Comparison of ENCODE assay signal across 15 cellular contexts in genomic region chr16:64356267-64356666, GRCh38.
DNase-seq lines count a peak whose midpoint lies in the region; TF ChIP-seq lines count a peak whose summit lies in the region.
"Had no signal": no experiment of that assay in that cellular context is flagged by ENCODE, and none has a peak within 500 bp of the region (broad histone marks: within the 10 kb centered on the region; RNA-seq: fewer than 3 reads in every experiment).

No MANE protein-coding gene starts in this region.

- H3K4me3 ChIP-seq in neural progenitor cell: no peak overlapping the region
- H3K4me3 ChIP-seq: spleen, uterus had no signal

- H3K9me3 ChIP-seq in neural progenitor cell (ENCODE audit: low read depth): no peaks in the 10 kb centered on the region
- H3K9me3 ChIP-seq: uterus had no signal

- no peak overlapping the region for H3K9ac ChIP-seq in neural progenitor cell

- no peaks in the 10 kb centered on the region for H4K20me1 ChIP-seq in neural progenitor cell (ENCODE audit: low read depth)

- H3K27me3 ChIP-seq in neural progenitor cell: no peaks in the 10 kb centered on the region
- H3K27me3 ChIP-seq: spleen, uterus had no signal

- peaks cover 6% of the 10 kb centered on the region for H3K4me1 Mint-ChIP-seq in neural progenitor cell
- H3K4me1 Mint-ChIP-seq: CD8-positive, alpha-beta memory T cell had no signal

- no peaks in the 10 kb centered on the region for H3K36me3 ChIP-seq in neural progenitor cell
- H3K36me3 ChIP-seq: spleen, uterus had no signal

- H3K4me1 ChIP-seq in neural progenitor cell: no peaks in the 10 kb centered on the region
- H3K4me1 ChIP-seq: spleen, uterus had no signal

- no peaks in the 10 kb centered on the region for H3F3A ChIP-seq in neural progenitor cell (ENCODE audit: low read depth)

- H2AFZ ChIP-seq in neural progenitor cell (replicated peaks): peak overlapping the region; percentile 13

- H3K4me3 Mint-ChIP-seq in neural progenitor cell: no peak overlapping the region
- H3K4me3 Mint-ChIP-seq: activated CD4-positive, alpha-beta memory T cell treated with anti-CD3 and anti-CD28 coated beads for 36 hours; CD8-positive, alpha-beta memory T cell had no signal

- no peaks in the 10 kb centered on the region for H3K36me3 Mint-ChIP-seq in neural progenitor cell
- H3K36me3 Mint-ChIP-seq: activated CD4-positive, alpha-beta memory T cell treated with anti-CD3 and anti-CD28 coated beads for 36 hours; CD8-positive, alpha-beta memory T cell had no signal

- H3K27me3 Mint-ChIP-seq in neural progenitor cell (ENCODE audit: insufficient read depth, low read depth): no peaks in the 10 kb centered on the region
- H3K27me3 Mint-ChIP-seq: activated CD4-positive, alpha-beta memory T cell treated with anti-CD3 and anti-CD28 coated beads for 36 hours; CD8-positive, alpha-beta memory T cell had no signal

- H3K79me2 ChIP-seq in neural progenitor cell (ENCODE audit: low read depth): no peaks in the 10 kb centered on the region

- H3K9me3 Mint-ChIP-seq in neural progenitor cell: peaks cover 3% of the 10 kb centered on the region

- DNase-seq in AG20443 (ENCODE audit: low spot score): peak; percentile 70
- peak; percentile 13 for DNase-seq in NOMO-1 treated with dmso at 0.1 percent for 144 hours (lab: John Stamatoyannopoulos, UW; ENCODE audit: unreplicated experiment)
- peak; percentile 34 for DNase-seq in epidermal melanocyte (ENCODE audit: insufficient read length, low spot score)
- no peak for DNase-seq in neural progenitor cell (ENCODE audit: low spot score)
- no peak for DNase-seq in effector CD4-positive, alpha-beta T cell
- DNase-seq in NCI-H774 (lab: John Stamatoyannopoulos, UW): no peak
- DNase-seq in mucosa of gallbladder (ENCODE audit: low spot score): no peak
- DNase-seq in stimulated activated naive CD4-positive, alpha-beta T cell (lab: John Stamatoyannopoulos, UW): no peak
- DNase-seq: activated CD4-positive, alpha-beta memory T cell treated with anti-CD3 and anti-CD28 coated beads for 36 hours; activated naive CD4-positive, alpha-beta T cell treated with anti-CD3 and anti-CD28 coated beads, Interleukin-2, amount 50 U/mL, for 16 hours; CD8-positive, alpha-beta memory T cell; MV-4-11; NCI-H748 treated with DMSO at 0.1 percent for 48 hours; spleen; uterus had no signal

- H3K4me2 ChIP-seq in neural progenitor cell: no peak overlapping the region

- H3K27ac Mint-ChIP-seq in neural progenitor cell: no peak overlapping the region
- H3K27ac Mint-ChIP-seq: activated CD4-positive, alpha-beta memory T cell treated with anti-CD3 and anti-CD28 coated beads for 36 hours; CD8-positive, alpha-beta memory T cell had no signal

- no peak overlapping the region for H3K27ac ChIP-seq in neural progenitor cell
- H3K27ac ChIP-seq: spleen, uterus had no signal

- no peak for TF ChIP-seq CTCF in neural progenitor cell (IDR thresholded peaks at IDR 0.05)

Comparison
In these comparisons a context has a peak if more than half of its experiments do, and no peak if none do; other contexts are left out.
1. DNase-seq: peak in AG20443 (single experiment), NOMO-1 treated with dmso at 0.1 percent for 144 hours (single experiment) and epidermal melanocyte (single experiment); none in neural progenitor cell (single experiment), effector CD4-positive, alpha-beta T cell (single experiment), NCI-H774 (single experiment), mucosa of gallbladder (single experiment) and stimulated activated naive CD4-positive, alpha-beta T cell (0 of 6).